In the genomic region with DNA sequence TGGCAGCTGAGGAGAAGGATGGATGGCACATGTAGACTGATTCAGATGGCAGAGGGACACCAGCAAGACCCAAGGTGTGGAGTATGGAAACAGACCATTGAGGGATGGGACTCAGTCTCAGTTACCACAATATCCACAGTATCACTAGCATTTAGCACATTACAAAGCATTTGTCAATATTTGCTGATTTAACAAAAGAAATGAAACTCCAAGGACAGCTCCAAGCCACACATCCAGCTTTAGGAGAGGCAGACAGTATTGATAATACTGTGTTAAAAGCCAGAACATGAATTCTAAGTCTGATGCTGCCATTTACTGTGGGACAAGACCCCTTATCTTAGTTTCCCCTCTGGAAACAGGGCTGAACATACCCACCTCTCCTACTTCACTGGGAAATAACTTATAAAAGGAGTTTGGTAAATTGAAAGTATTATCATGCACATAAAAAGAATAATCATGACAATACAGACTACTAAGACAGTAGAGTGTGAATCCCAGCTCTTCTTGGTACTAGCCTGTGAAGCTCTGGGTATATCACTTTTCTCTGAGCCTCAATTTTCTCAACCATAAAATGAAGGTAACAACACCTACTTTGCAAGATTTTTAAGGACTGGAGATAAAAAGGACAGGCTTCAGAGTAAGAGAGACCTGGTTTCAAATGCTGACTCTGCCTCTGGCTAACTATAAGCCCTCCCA, we compare ENCODE assay signal across 8 cellular contexts. TPM values are rescaled to one million over a fixed set of nuclear protein-coding genes. Genes with fewer than 3 reads are reported as not detected.
DNase-seq lines count a peak whose midpoint lies in the region; ATAC-seq, FAIRE-seq and TF ChIP-seq lines count a peak whose summit lies in the region.

No MANE protein-coding gene starts in this region.

- in situ Hi-C loops in brain microvascular endothelial cell (cut with HindIII; ENCODE audit: low pct_ligation_motif_present, low sequenced_read_pairs) = no loop called here

- no peaks in the 10 kb centered on the region for H3K27me3 Mint-ChIP-seq in natural killer cell (ENCODE audit: low read depth in 2 of 2)

- no peak for TF ChIP-seq CTCF in A549 (IDR thresholded peaks at IDR 0.05)
- TF ChIP-seq CTCF in MM.1S (IDR thresholded peaks at IDR 0.05; ENCODE audit: low read length) = no peak
- no peak for TF ChIP-seq CTCF in brain microvascular endothelial cell (IDR thresholded peaks at IDR 0.05; ENCODE audit: low read depth, low read length, missing control alignments)
- no peak for TF ChIP-seq CTCF in natural killer cell (IDR thresholded peaks at IDR 0.05)

- no peak for TF ChIP-seq POLR2A in A549 (IDR thresholded peaks at IDR 0.05; ENCODE audit: low read length)

- H3K4me2 ChIP-seq in A549 = peak overlapping the region; percentile 80
- H3K4me2 ChIP-seq in MM.1S (ENCODE audit: low read depth, low read length) = peak overlapping the region; percentile 80

- peaks cover 76 to 97% of the 10 kb centered on the region in 2 donors for H3K4me1 Mint-ChIP-seq in natural killer cell

- H3K9me2 ChIP-seq in MM.1S (replicated peaks; ENCODE audit: insufficient read depth, low read length) = no peaks in the 10 kb centered on the region

- H3K9me3 ChIP-seq in A549 = no peaks in the 10 kb centered on the region
- H3K9me3 ChIP-seq in MM.1S (replicated peaks; ENCODE audit: insufficient read depth, low read length) = no peaks in the 10 kb centered on the region

- H3K4me3 ChIP-seq in A549 = peak overlapping the region; percentile 20; the same call in 1 of the 3 replicates
- peak overlapping the region; percentile 53 for H3K4me3 ChIP-seq in MM.1S (ENCODE audit: low read length)
- no peak overlapping the region for H3K4me3 ChIP-seq in brain microvascular endothelial cell (ENCODE audit: low read depth, low read length)

- H3K27ac Mint-ChIP-seq in natural killer cell = peak overlapping the region; percentile 84 to 97

- CTCF ChIA-PET in A549 (lab: Yijun Ruan, JAX) = interaction anchor here (0.8 to 14.7 kb wide), 10 partner anchors 10 to 149 kb away, joined by 3 to 489 read pairs (median 4); partner anchors contain the start of gene BCL2L1

- H3K36me3 ChIP-seq in MM.1S (replicated peaks; ENCODE audit: insufficient read depth, low read length) = peaks cover 16% of the 10 kb centered on the region
- H3K36me3 ChIP-seq in brain microvascular endothelial cell (replicated peaks) = peaks cover 45% of the 10 kb centered on the region

- H3K9ac ChIP-seq in MM.1S (ENCODE audit: low read length) = peak overlapping the region; percentile 69

- no peak overlapping the region for H2AFZ ChIP-seq in MM.1S (ENCODE audit: low read length)

- FAIRE-seq in A549 (lab: Jason Lieb, UNC) = no peak
- no peak for FAIRE-seq in HTR-8/SVneo (lab: Jason Lieb, UNC)

- ATAC-seq in A549 (no peak), natural killer cell (no peak)

- H3K4me1 ChIP-seq in A549 (peaks cover 96% of the 10 kb centered on the region), MM.1S (ENCODE audit: low read length) (peaks cover 82% of the 10 kb centered on the region)

- peaks cover 8% of the 10 kb centered on the region for H3K36me3 Mint-ChIP-seq in natural killer cell

- TF ChIP-seq RAD21 in A549 (conservative IDR thresholded peaks at IDR 0.05 in 1 of 2, IDR thresholded peaks at IDR 0.05 in 1 of 2) = no peak

- H3K79me2 ChIP-seq in MM.1S (ENCODE audit: low read length) = peaks cover 85% of the 10 kb centered on the region

- H3F3A ChIP-seq in MM.1S (ENCODE audit: insufficient read depth, low read length) = peaks cover 93% of the 10 kb centered on the region

- DNase-seq in A549 (ENCODE audit: low read depth in 1 of 2, low spot score in 1 of 2) = no peak
- no peak for DNase-seq in MM.1S
- no peak for DNase-seq in brain microvascular endothelial cell
- no peak for DNase-seq in natural killer cell
- no peak for DNase-seq in HTR-8/SVneo (ENCODE audit: insufficient read length, low spot score)
- DNase-seq in NCI-H526 (lab: John Stamatoyannopoulos, UW) = no peak
- DNase-seq in OCI-M2 (lab: John Stamatoyannopoulos, UW; ENCODE audit: unreplicated experiment) = no peak
- no peak for DNase-seq in Kasumi-1 (lab: John Stamatoyannopoulos, UW)

- peak overlapping the region; percentile 40 for H3K4me3 Mint-ChIP-seq in natural killer cell

- POLR2A ChIA-PET in A549 (lab: Yijun Ruan, JAX) = interaction anchor here (0.9 to 2.7 kb wide), 5 partner anchors 11 to 50 kb away, joined by 3 to 30 read pairs (median 14); partner anchors contain the start of gene BCL2L1

- intact Hi-C loops in natural killer cell (cut with micrococcal nuclease) = no loop called here

- H3K27me3 ChIP-seq in MM.1S (replicated peaks; ENCODE audit: insufficient read depth, low read length) (no peaks in the 10 kb centered on the region), brain microvascular endothelial cell (replicated peaks) (no peaks in the 10 kb centered on the region)

- no peaks in the 10 kb centered on the region for H4K20me1 ChIP-seq in MM.1S (ENCODE audit: insufficient read depth, low read length)

- TF ChIP-seq EP300 in A549 (IDR thresholded peaks at IDR 0.05) = no peak

- H3K27ac ChIP-seq in A549 = peak overlapping the region; percentile 95 to 96
- peak overlapping the region; percentile 99 for H3K27ac ChIP-seq in MM.1S (ENCODE audit: low read length)
- H3K27ac ChIP-seq in brain microvascular endothelial cell = peak overlapping the region; percentile 94

- no peaks in the 10 kb centered on the region for H3K9me3 Mint-ChIP-seq in natural killer cell

TF ChIP-seq in A549, 52 proteins besides CTCF, POLR2A, EP300 and RAD21:
- TF ChIP-seq MAFK (IDR thresholded peaks at IDR 0.05; ENCODE audit: partially characterized antibody) (peak; percentile 83), HEYL (CRISPR knock-in tag; IDR thresholded peaks at IDR 0.05) (0 out of 2 replicates have a peak, but pooled peaks have one; percentile 33), CHD2 (IDR thresholded peaks at IDR 0.05; ENCODE audit: low read length, partially characterized antibody) (no peak), JUNB (IDR thresholded peaks at IDR 0.05) (no peak)
TF ChIP-seq in A549: peak in this region for 2.

RNA-seq across cellular contexts. Expression of gene BCL2L1, which starts 11.1 kb away (rescaled TPM):
- polyA plus RNA-seq in A549 (2011; rRNA removed) (159 and 178 TPM in 2 replicates), A549 (2017; fragmentation: RNase III; extraction: RNeasy Plus Mini Kit Qiagen cat#74134 plus additional on column Dnase treatment) (143 to 157 TPM (median 154 TPM) in 3 replicates)
- polyA plus RNA-seq in A549 (2012; cell fraction: cytosol; rRNA removed) = 100 and 118 TPM in 2 replicates
- polyA plus RNA-seq in A549 (2012; cell fraction: nucleus; rRNA removed) = 93.5 and 108 TPM in 2 replicates
- polyA minus RNA-seq in A549 (2011; rRNA and poly(A)+ RNA removed) = 116 and 122 TPM in 2 replicates
- 10 to 100 TPM; 67.4 to 92.6 (median 78.6) TPM for total RNA-seq in natural killer cell

RNA-seq across cellular contexts. Expression of gene TPX2, which starts 27.5 kb away (rescaled TPM):
- polyA plus RNA-seq in A549 (2011; rRNA removed) (79.4 and 92.9 TPM in 2 replicates), A549 (2017; fragmentation: RNase III; extraction: RNeasy Plus Mini Kit Qiagen cat#74134 plus additional on column Dnase treatment) (84.9 to 106 TPM (median 92.9 TPM) in 3 replicates)
- polyA plus RNA-seq in A549 (2012; cell fraction: cytosol; rRNA removed) = 33.0 and 33.5 TPM in 2 replicates
- 30.7 and 46.3 TPM in 2 replicates for polyA plus RNA-seq in A549 (2012; cell fraction: nucleus; rRNA removed)
- 39.4 and 42.7 TPM in 2 replicates for polyA minus RNA-seq in A549 (2011; rRNA and poly(A)+ RNA removed)
- 1 to 10 TPM; 2.2 to 4.2 (median 2.2) TPM for total RNA-seq in natural killer cell
